1 cellular context compared by ENCODE assay signal in genomic region chr15:69089258-69089657, GRCh38.
A peak's percentile ranks its signal among the peaks of the same experiment; 100 is the strongest.
TF ChIP-seq lines count a peak whose summit lies in the region.

No MANE protein-coding gene starts in this region.

TF ChIP-seq in H1, 55 proteins besides CTCF, POLR2A, EP300 and RAD21 (continued from another document):
- peak; percentile 9 for TF ChIP-seq NANOG (IDR thresholded peaks at IDR 0.05; ENCODE audit: insufficient read depth, low read depth, low read length, poor library complexity, severe bottlenecking)
- TF ChIP-seq RBBP5 (IDR thresholded peaks at IDR 0.05; ENCODE audit: borderline replicate concordance, low read depth, low read length) = no peak
- TF ChIP-seq CEBPB (IDR thresholded peaks at IDR 0.05; ENCODE audit: low read depth, low read length) = 0 out of 2 replicates have a peak, but pooled peaks have one; percentile 1
- no peak for TF ChIP-seq SP4 (IDR thresholded peaks at IDR 0.05; ENCODE audit: low read length)
- TF ChIP-seq BCL11A (IDR thresholded peaks at IDR 0.05; ENCODE audit: low read depth in 2 of 2, low read length in 2 of 2) = no peak
- no peak for TF ChIP-seq GABPA (IDR thresholded peaks at IDR 0.05; ENCODE audit: borderline replicate concordance, insufficient read depth, low read length)
- TF ChIP-seq KDM1A (IDR thresholded peaks at IDR 0.05; ENCODE audit: borderline replicate concordance, low read length) = no peak
- no peak for TF ChIP-seq HDAC2 (IDR thresholded peaks at IDR 0.05; ENCODE audit: borderline replicate concordance in 1 of 2, low read depth in 2 of 2, low read length in 2 of 2)
- no peak for TF ChIP-seq MAX (IDR thresholded peaks at IDR 0.05)
- TF ChIP-seq KDM4A (IDR thresholded peaks at IDR 0.05; ENCODE audit: low read depth, low read length, severe bottlenecking) = no peak
- TF ChIP-seq CTBP2 (IDR thresholded peaks at IDR 0.05; ENCODE audit: borderline replicate concordance, insufficient read depth, insufficient read length, low read length) = peak; percentile 21
- no peak for TF ChIP-seq SRF (IDR thresholded peaks at IDR 0.05; ENCODE audit: low read depth, low read length)
- TF ChIP-seq SIN3A (conservative IDR thresholded peaks at IDR 0.05 in 1 of 2, IDR thresholded peaks at IDR 0.05 in 1 of 2; ENCODE audit: low read depth in 1 of 2, low read length in 2 of 2) = no peak
- no peak for TF ChIP-seq SUZ12 (IDR thresholded peaks at IDR 0.05; ENCODE audit: low read length)
- TF ChIP-seq SP1 (IDR thresholded peaks at IDR 0.05; ENCODE audit: low read depth, low read length) = 0 out of 2 replicates have a peak, but pooled peaks have one; percentile 38
- no peak for TF ChIP-seq SP2 (IDR thresholded peaks at IDR 0.05; ENCODE audit: low read length)
- TF ChIP-seq KDM5A (IDR thresholded peaks at IDR 0.05; ENCODE audit: low read length) = no peak
- TF ChIP-seq TCF12 (IDR thresholded peaks at IDR 0.05; ENCODE audit: low read depth, low read length) = 0 out of 2 replicates have a peak, but pooled peaks have one; percentile 35
- TF ChIP-seq, protein P1, sequence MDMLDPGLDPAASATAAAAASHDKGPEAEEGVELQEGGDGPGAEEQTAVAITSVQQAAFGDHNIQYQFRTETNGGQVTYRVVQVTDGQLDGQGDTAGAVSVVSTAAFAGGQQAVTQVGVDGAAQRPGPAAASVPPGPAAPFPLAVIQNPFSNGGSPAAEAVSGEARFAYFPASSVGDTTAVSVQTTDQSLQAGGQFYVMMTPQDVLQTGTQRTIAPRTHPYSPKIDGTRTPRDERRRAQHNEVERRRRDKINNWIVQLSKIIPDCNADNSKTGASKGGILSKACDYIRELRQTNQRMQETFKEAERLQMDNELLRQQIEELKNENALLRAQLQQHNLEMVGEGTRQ (IDR thresholded peaks at IDR 0.05; ENCODE audit: low read length) = no peak
